Comparison of ENCODE assay signal across 14 cellular contexts in genomic region chr1:213135572-213135971, GRCh38.
A peak's percentile ranks its signal among the peaks of the same experiment; 100 is the strongest.
DNase-seq lines count a peak whose midpoint lies in the region; ATAC-seq and TF ChIP-seq lines count a peak whose summit lies in the region.
"Had no signal": no experiment of that assay in that cellular context is flagged by ENCODE, and none has a peak within 500 bp of the region (broad histone marks: within the 10 kb centered on the region; RNA-seq: fewer than 3 reads in every experiment).

No MANE protein-coding gene starts in this region.

- H3K4me1 ChIP-seq in HUES48 (ENCODE audit: control insufficient read depth, insufficient read depth, low read length) (peaks cover 7% of the 10 kb centered on the region), colonic mucosa (no peaks in the 10 kb centered on the region)
- H3K4me1 ChIP-seq: parathyroid adenoma had no signal

- no peak for TF ChIP-seq CTCF in colonic mucosa (IDR thresholded peaks at IDR 0.05)

- H3K4me3 ChIP-seq in HUES48 (ENCODE audit: low read depth, low read length) (no peak overlapping the region), colonic mucosa (no peak overlapping the region)

- H3K36me3 ChIP-seq in HUES48 (ENCODE audit: control insufficient read depth, insufficient read depth, low read length) = no peaks in the 10 kb centered on the region
- no peaks in the 10 kb centered on the region for H3K36me3 ChIP-seq in colonic mucosa

- intact Hi-C loops in colonic mucosa (cut with DNase I) = loop anchor here (10.0 kb wide), 1 partner anchor 989 kb away; no protein-coding TSS in a partner anchor

- no peaks in the 10 kb centered on the region for H3K9me3 ChIP-seq in HUES48 (ENCODE audit: control insufficient read depth, insufficient read depth, low read length)
- no peaks in the 10 kb centered on the region for H3K9me3 ChIP-seq in colonic mucosa

- ATAC-seq in GM19023 (IDR thresholded peaks at IDR 0.05; ENCODE audit: unreplicated experiment) (no peak), HG03159 (IDR thresholded peaks at IDR 0.05; ENCODE audit: unreplicated experiment) (no peak)
- ATAC-seq: activated T-cell treated with anti-CD3 and anti-CD28 coated beads, Interleukin-2, amount 50 U/mL, for 4 hours; Panc1 had no signal

- H3K27me3 ChIP-seq in HUES48 (ENCODE audit: control insufficient read depth, insufficient read depth, low read length) (no peaks in the 10 kb centered on the region), colonic mucosa (no peaks in the 10 kb centered on the region)

- no peak overlapping the region for H3K9ac ChIP-seq in HUES48 (ENCODE audit: low read depth, low read length)
- no peak overlapping the region for H3K9ac ChIP-seq in colonic mucosa (ENCODE audit: low read depth in 2 of 2, low read length in 2 of 2)
- H3K9ac ChIP-seq: parathyroid adenoma had no signal

- DNase-seq in AG08395 (ENCODE audit: low spot score) (peak; percentile 32), colonic mucosa (no peak), kidney tubule cell (ENCODE audit: low spot score) (peak; percentile 35), retina (no peak)
- no peak for DNase-seq in activated naive CD4-positive, alpha-beta T cell (lab: John Stamatoyannopoulos, UW)
- DNase-seq: activated T-cell treated with anti-CD3 and anti-CD28 coated beads, Interleukin-2, amount 50 U/mL, for 4 hours; hypothalamus; NCI-H1436 treated with DMSO at 0.1 percent for 48 hours; NCI-H446 had no signal

- H3K27ac ChIP-seq in HUES48 (ENCODE audit: low read depth, low read length) (peak overlapping the region; percentile 34), colonic mucosa (peak overlapping the region; percentile 41)
- H3K27ac ChIP-seq: parathyroid adenoma had no signal

Comparison
In these comparisons a context has a peak if more than half of its experiments do, and no peak if none do; other contexts are left out.
1. DNase-seq: peak in AG08395 (single experiment) and kidney tubule cell (single experiment); none in colonic mucosa (single experiment), activated naive CD4-positive, alpha-beta T cell (0 of 4) and retina (single experiment).